Comparison of ENCODE assay signal across 21 cellular contexts in the genomic region with DNA sequence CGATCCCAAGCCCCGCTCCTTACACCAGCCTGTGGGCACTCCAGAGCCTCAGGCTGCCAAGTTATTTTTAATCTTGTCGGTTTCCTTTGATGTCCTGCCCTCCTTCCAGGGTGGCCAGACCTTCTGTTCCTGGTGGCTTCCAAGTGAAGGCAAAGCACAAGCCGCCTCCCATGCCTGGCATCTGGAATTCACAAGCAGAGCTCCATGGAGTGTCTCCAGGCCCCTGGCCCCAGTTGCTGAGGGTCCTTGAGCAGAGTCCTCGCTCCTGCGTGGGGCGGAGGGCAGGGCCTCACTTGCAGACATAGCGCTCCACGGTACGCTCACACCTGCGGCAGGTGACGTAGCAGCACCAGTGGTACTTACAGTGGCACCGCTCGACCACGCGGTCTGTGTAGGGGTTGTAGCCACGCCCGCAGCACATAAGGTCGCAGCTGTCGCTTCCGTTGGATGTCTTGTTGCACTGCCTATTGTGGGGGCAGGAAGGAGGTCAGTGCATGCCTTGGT. TPM values are rescaled to one million over a fixed set of nuclear protein-coding genes. Genes with fewer than 3 reads are reported as not detected.
DNase-seq lines count a peak whose midpoint lies in the region; ATAC-seq and TF ChIP-seq lines count a peak whose summit lies in the region.
"Had no signal": no experiment of that assay in that cellular context is flagged by ENCODE, and none has a peak within 500 bp of the region (broad histone marks: within the 10 kb centered on the region; RNA-seq: fewer than 3 reads in every experiment).

No MANE protein-coding gene starts in this region.

- peaks cover 7% of the 10 kb centered on the region for H3K36me3 ChIP-seq in cardiac muscle cell
- H3K36me3 ChIP-seq in adrenal gland (replicated peaks in 1 of 2), result peaks cover 0 to 8% of the 10 kb centered on the region in 2 donors
- no peaks in the 10 kb centered on the region for H3K36me3 ChIP-seq in mesendoderm (ENCODE audit: control insufficient read depth, insufficient read depth, low read length)
- H3K36me3 ChIP-seq in stomach, result no peaks in the 10 kb centered on the region
- H3K36me3 ChIP-seq in GM23248 (ENCODE audit: low read depth), result no peaks in the 10 kb centered on the region

- H3K27ac ChIP-seq in cardiac muscle cell (peak overlapping the region; percentile 61), adrenal gland (peak overlapping the region; percentile 52 to 85 (median 77)), mesendoderm (ENCODE audit: low read depth, low read length) (no peak overlapping the region), stomach (no peak overlapping the region), GM23248 (no peak overlapping the region)
- H3K27ac ChIP-seq: parathyroid adenoma had no signal

- H3K23ac ChIP-seq in mesendoderm (ENCODE audit: low read length), result peak overlapping the region; percentile 6

- H4K5ac ChIP-seq in mesendoderm (ENCODE audit: low read length), result no peak overlapping the region

- in situ Hi-C loops in GM23248 (cut with MboI), result no loop called here

- H3K9ac ChIP-seq in mesendoderm (ENCODE audit: low read length) (no peak overlapping the region), GM23248 (no peak overlapping the region)
- H3K9ac ChIP-seq: parathyroid adenoma had no signal

- intact Hi-C loops in left cardiac atrium (cut with DNase I) (no loop called here), adrenal gland (cut with DNase I) (no loop called here), stomach (cut with DNase I; ENCODE audit: low total_unique reads) (no loop called here)

- H3K27me3 ChIP-seq in cardiac muscle cell, result no peaks in the 10 kb centered on the region
- H3K27me3 ChIP-seq in adrenal gland, result no peaks in the 10 kb centered on the region
- H3K27me3 ChIP-seq in mesendoderm (ENCODE audit: insufficient read depth, low read length, poor library complexity), result no peaks in the 10 kb centered on the region
- no peaks in the 10 kb centered on the region for H3K27me3 ChIP-seq in stomach
- no peaks in the 10 kb centered on the region for H3K27me3 ChIP-seq in GM23248 (replicated peaks; ENCODE audit: insufficient read depth)

- no peak overlapping the region for H2BK120ac ChIP-seq in mesendoderm (ENCODE audit: low read depth, low read length)

- WGBS in adrenal gland, 4 donors, result 31 to 50% (median 43%) methylated on average over 6 to 21 of the region's 21 CpGs
- no CpG with 5 or more reads among the region's 21 CpGs for WGBS in mesendoderm (ENCODE audit: extremely low coverage, insufficient coverage, low lambda C conversion rate)
- 69 to 81% (median 74%) methylated on average over 15 to 21 of the region's 21 CpGs for WGBS in stomach, 5 donors
- WGBS in GM23248 (ENCODE audit: low coverage in 1 of 2, low lambda C conversion rate in 2 of 2, missing lambda C conversion rate in 2 of 2), 2 experiments, result 72 to 78% methylated on average over 21 of the region's 21 CpGs

- no peaks in the 10 kb centered on the region for H3K9me3 ChIP-seq in cardiac muscle cell (ENCODE audit: low read depth)
- H3K9me3 ChIP-seq in adrenal gland (replicated peaks in 1 of 3), result no peaks in the 10 kb centered on the region
- H3K9me3 ChIP-seq in stomach, result no peaks in the 10 kb centered on the region
- no peaks in the 10 kb centered on the region for H3K9me3 ChIP-seq in GM23248 (ENCODE audit: low read depth)

- H3K4me1 ChIP-seq in cardiac muscle cell (ENCODE audit: low read depth) (peaks cover 31% of the 10 kb centered on the region), adrenal gland (replicated peaks in 1 of 2) (peaks cover 25 to 45% of the 10 kb centered on the region in 2 donors), mesendoderm (ENCODE audit: control insufficient read depth, low read depth, low read length) (peaks cover 2% of the 10 kb centered on the region), stomach (peaks cover 11 to 18% (median 17%) of the 10 kb centered on the region in 4 donors), GM23248 (ENCODE audit: insufficient read depth) (no peaks in the 10 kb centered on the region)
- H3K4me1 ChIP-seq: parathyroid adenoma had no signal

- H2AK5ac ChIP-seq in mesendoderm (ENCODE audit: low read length), result no peak overlapping the region

- H3K18ac ChIP-seq in mesendoderm (ENCODE audit: low read length), result no peak overlapping the region

- no peak overlapping the region for H3K56ac ChIP-seq in mesendoderm (ENCODE audit: low read length)

- ATAC-seq in left cardiac atrium (no peak), GM21529 (IDR thresholded peaks at IDR 0.05; ENCODE audit: unreplicated experiment) (no peak)
- ATAC-seq: activated CD4-positive, CD25-positive, alpha-beta regulatory T cell treated with anti-CD3 and anti-CD28 coated beads, Interleukin-2, amount 50 U/mL, for 24 hours; HCT116; natural killer cell; PC-3 had no signal

- no peak overlapping the region for H2AFZ ChIP-seq in GM23248
- H2AFZ ChIP-seq: parathyroid adenoma had no signal

- H3F3A ChIP-seq in GM23248 (ENCODE audit: insufficient read depth), result no peaks in the 10 kb centered on the region

- H3K4me3 ChIP-seq in cardiac muscle cell (no peak overlapping the region), adrenal gland (no peak overlapping the region), mesendoderm (ENCODE audit: low read length) (no peak overlapping the region), stomach (no peak overlapping the region), GM23248 (no peak overlapping the region)

- no peak for TF ChIP-seq POLR2A in adrenal gland (IDR thresholded peaks at IDR 0.05)
- TF ChIP-seq POLR2A in stomach (IDR thresholded peaks at IDR 0.05), result no peak

- H3K79me1 ChIP-seq in mesendoderm (ENCODE audit: low read length), result no peaks in the 10 kb centered on the region

- no peak overlapping the region for H3K4ac ChIP-seq in mesendoderm (ENCODE audit: low read depth, low read length)

- no peak overlapping the region for H2BK15ac ChIP-seq in mesendoderm (replicated peaks; ENCODE audit: low read depth)

- TF ChIP-seq CTCF in cardiac muscle cell (IDR thresholded peaks at IDR 0.05; ENCODE audit: low read depth, low read length) (no peak), adrenal gland (IDR thresholded peaks at IDR 0.05) (no peak), stomach (IDR thresholded peaks at IDR 0.05) (no peak)

- H2BK5ac ChIP-seq in mesendoderm (ENCODE audit: low read length), result no peak overlapping the region

- H3K9me2 ChIP-seq in GM23248 (ENCODE audit: insufficient read depth), result no peaks in the 10 kb centered on the region

- no peaks in the 10 kb centered on the region for H4K20me1 ChIP-seq in GM23248 (ENCODE audit: insufficient read depth)

- DNase-seq in cardiac muscle cell (ENCODE audit: low read depth in 1 of 2, low spot score in 1 of 2) (peak in 1 of 2 donors; percentile 36), left cardiac atrium (no peak), adrenal gland (peak; percentile 40 to 74 (median 66)), mesendoderm (no peak), stomach (peak; percentile 59), NCI-H187 (lab: John Stamatoyannopoulos, UW) (no peak), GM23248 (no peak)
- DNase-seq: activated CD4-positive, alpha-beta memory T cell treated with anti-CD3 and anti-CD28 coated beads, Interleukin-2, amount 10 ng/mL, durations not matched to agents 7 days and 5 days; activated naive CD8-positive, alpha-beta T cell treated with anti-CD3 and anti-CD28 coated beads for 36 hours; DMS79; kidney glomerular epithelial cell; natural killer cell; NCI-H2081 treated with DMSO at 0.1 percent for 48 hours; PC-3; SIG-M5 had no signal

- H4K8ac ChIP-seq in mesendoderm (ENCODE audit: low read depth, low read length), result no peak overlapping the region

- H3K79me2 ChIP-seq in mesendoderm (ENCODE audit: control insufficient read depth, insufficient read depth, low read length), result no peaks in the 10 kb centered on the region
- H3K79me2 ChIP-seq in GM23248 (ENCODE audit: insufficient read depth), result no peaks in the 10 kb centered on the region
- H3K79me2 ChIP-seq: parathyroid adenoma had no signal

- no peak for TF ChIP-seq EP300 in stomach (IDR thresholded peaks at IDR 0.05)

- H3K4me2 ChIP-seq in mesendoderm (ENCODE audit: low read length), result no peak overlapping the region
- no peak overlapping the region for H3K4me2 ChIP-seq in GM23248 (ENCODE audit: unreplicated experiment)

RNA-seq across cellular contexts. Expression of gene WNT11, which starts 19.5 kb away (rescaled TPM):
- total RNA-seq in cardiac muscle cell, result 107 and 114 TPM in 2 replicates
- polyA plus RNA-seq in cardiac muscle cell, result 78.3 and 87.9 TPM in 2 replicates
- total RNA-seq in left cardiac atrium, result 1 to 10 TPM; 3.4 to 6.6 TPM
- total RNA-seq in adrenal gland, result 10 to 100 TPM; 17.9 to 88.2 (median 35.7) TPM
- 10 to 100 TPM in 1 of 3 donors, 1 to 10 TPM in 2; 3.8 to 14.1 (median 9.4) TPM for polyA plus RNA-seq in adrenal gland
- polyA plus RNA-seq in mesendoderm (2013, experiment 1 of 2), result 0.14 TPM
- 0.20 TPM for polyA plus RNA-seq in mesendoderm (2013, experiment 2 of 2)
- 10 to 100 TPM in 2 of 5 donors, 1 to 10 TPM in 1, not detected in 2; 1.8 to 96.7 (median 34.4) TPM for total RNA-seq in stomach
- polyA plus RNA-seq in stomach, result under 1 TPM; 0.12 to 0.76 (median 0.30) TPM
- 0.63 TPM in 1 of 2 replicates, not detected in the other for total RNA-seq in GM23248 (2014; rRNA removed; shearing (Covaris generic))
- polyA plus RNA-seq in GM23248 (2016; fragmentation: Nextera tagmentation; extraction: Ambion mirVana), result not detected in 2 replicates
- total RNA-seq: activated naive CD8-positive, alpha-beta T cell treated with anti-CD3 and anti-CD28 coated beads for 36 hours; endothelial cell of umbilical vein had no signal
- polyA plus RNA-seq: endothelial cell of umbilical vein, IgD-negative memory B cell had no signal

Comparison
In these comparisons a context has a peak if more than half of its experiments do, and no peak if none do; other contexts are left out.
1. DNase-seq: peak in adrenal gland (7 of 7) and stomach (single experiment); none in left cardiac atrium (single experiment), mesendoderm (single experiment), NCI-H187 (0 of 2) and GM23248 (single experiment).
2. H3K27ac ChIP-seq: peak in cardiac muscle cell (single experiment) and adrenal gland (5 of 5); none in mesendoderm (single experiment), stomach (0 of 5) and GM23248 (single experiment).